ENCODE assay signal across 18 cellular contexts in the genomic region with DNA sequence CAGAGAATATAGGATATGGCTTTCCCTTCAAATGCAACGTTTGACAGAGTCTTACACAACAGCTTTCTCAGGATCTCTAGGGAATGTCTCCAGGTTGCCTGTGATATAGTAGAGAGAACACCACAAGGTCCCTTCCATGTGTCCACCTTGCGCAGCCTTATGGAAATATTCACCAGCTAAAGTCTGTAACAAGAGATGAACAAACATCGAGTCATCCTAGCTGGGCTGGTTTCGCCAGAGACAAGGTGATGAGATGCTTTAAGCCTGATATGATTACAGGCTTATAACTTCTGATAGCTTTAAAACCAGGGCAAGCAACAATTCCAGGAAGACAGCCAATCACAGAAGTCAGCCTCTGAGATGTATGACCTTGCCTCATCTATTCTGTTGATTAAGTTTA.
"Had no signal": no experiment of that assay in that cellular context is flagged by ENCODE, and none has a peak within 500 bp of the region (broad histone marks: within the 10 kb centered on the region; RNA-seq: fewer than 3 reads in every experiment).

No MANE protein-coding gene starts in this region.

- H3K9me3 ChIP-seq: transverse colon had no signal

- H3K4me1 Mint-ChIP-seq: central memory CD8-positive, alpha-beta T cell had no signal

- H3K4me3 ChIP-seq: right atrium auricular region, transverse colon had no signal

- H3K4me3 Mint-ChIP-seq: activated CD4-positive, alpha-beta T cell treated with anti-CD3 and anti-CD28 coated beads for 36 hours; activated CD8-positive, alpha-beta T cell treated with anti-CD3 and anti-CD28 coated beads, Interleukin-2, amount 10 ng/mL, durations not matched to agents 7 days and 5 days; activated naive CD8-positive, alpha-beta T cell treated with anti-CD3 and anti-CD28 coated beads, Interleukin-2, amount 50 U/mL, for 24 hours; central memory CD8-positive, alpha-beta T cell; dendritic cell treated with granulocyte-macrophage colony-stimulating factor and Interleukin-4, amounts not matched to agents 40 ng/mL and 50 ng/mL, for 4 days; effector memory CD8-positive, alpha-beta T cell; natural killer cell; stimulated activated effector memory CD8-positive, alpha-beta T cell treated with anti-CD3 and anti-CD28 coated beads, Interleukin-12 subunit alpha, Interleukin-12 subunit beta, amount 100 ng/mL, for 72 hours had no signal

- H3K36me3 ChIP-seq: right atrium auricular region had no signal

- H3K4me1 ChIP-seq: right atrium auricular region, transverse colon had no signal

- H3K9me3 Mint-ChIP-seq: activated naive CD8-positive, alpha-beta T cell treated with anti-CD3 and anti-CD28 coated beads, Interleukin-2, amount 50 U/mL, for 24 hours; central memory CD8-positive, alpha-beta T cell; dendritic cell treated with granulocyte-macrophage colony-stimulating factor and Interleukin-4, amounts not matched to agents 40 ng/mL and 50 ng/mL, for 4 days; effector memory CD8-positive, alpha-beta T cell; stimulated activated effector memory CD8-positive, alpha-beta T cell treated with anti-CD3 and anti-CD28 coated beads, Interleukin-12 subunit alpha, Interleukin-12 subunit beta, amount 100 ng/mL, for 72 hours had no signal

- FAIRE-seq: small intestine had no signal

- ATAC-seq: activated CD4-positive, alpha-beta T cell treated with anti-CD3 and anti-CD28 coated beads for 36 hours; activated CD8-positive, alpha-beta T cell treated with anti-CD3 and anti-CD28 coated beads, Interleukin-2, amount 10 ng/mL, durations not matched to agents 7 days and 5 days; activated naive CD8-positive, alpha-beta T cell treated with anti-CD3 and anti-CD28 coated beads, Interleukin-2, amount 50 U/mL, for 24 hours; effector memory CD8-positive, alpha-beta T cell; left colon; natural killer cell; stimulated activated effector memory CD8-positive, alpha-beta T cell treated with anti-CD3 and anti-CD28 coated beads, Interleukin-12 subunit alpha, Interleukin-12 subunit beta, amount 100 ng/mL, for 72 hours had no signal

- H3K27me3 Mint-ChIP-seq: activated CD4-positive, alpha-beta T cell treated with anti-CD3 and anti-CD28 coated beads for 36 hours; activated naive CD8-positive, alpha-beta T cell treated with anti-CD3 and anti-CD28 coated beads, Interleukin-2, amount 50 U/mL, for 24 hours; central memory CD8-positive, alpha-beta T cell; dendritic cell treated with granulocyte-macrophage colony-stimulating factor and Interleukin-4, amounts not matched to agents 40 ng/mL and 50 ng/mL, for 4 days; effector memory CD8-positive, alpha-beta T cell had no signal

- H3K27ac Mint-ChIP-seq: activated CD4-positive, alpha-beta T cell treated with anti-CD3 and anti-CD28 coated beads for 36 hours; activated CD8-positive, alpha-beta T cell treated with anti-CD3 and anti-CD28 coated beads, Interleukin-2, amount 10 ng/mL, durations not matched to agents 7 days and 5 days; activated naive CD8-positive, alpha-beta T cell treated with anti-CD3 and anti-CD28 coated beads, Interleukin-2, amount 50 U/mL, for 24 hours; dendritic cell treated with granulocyte-macrophage colony-stimulating factor and Interleukin-4, amounts not matched to agents 40 ng/mL and 50 ng/mL, for 4 days; natural killer cell; stimulated activated effector memory CD8-positive, alpha-beta T cell treated with anti-CD3 and anti-CD28 coated beads, Interleukin-12 subunit alpha, Interleukin-12 subunit beta, amount 100 ng/mL, for 72 hours had no signal

- H3K27me3 ChIP-seq: right atrium auricular region, transverse colon had no signal

- DNase-seq: activated CD4-positive, alpha-beta T cell treated with anti-CD3 and anti-CD28 coated beads for 36 hours; activated CD8-positive, alpha-beta memory T cell treated with anti-CD3 and anti-CD28 coated beads, Interleukin-2, amount 50 U/mL, for 48 hours; activated CD8-positive, alpha-beta T cell treated with anti-CD3 and anti-CD28 coated beads, Interleukin-2, amount 10 ng/mL, durations not matched to agents 7 days and 5 days; activated naive CD4-positive, alpha-beta T cell treated with Interleukin-2 at 50 U/mL for 16 hours; activated naive CD8-positive, alpha-beta T cell treated with anti-CD3 and anti-CD28 coated beads, Interleukin-2, amount 50 U/mL, for 24 hours; effector memory CD8-positive, alpha-beta T cell; erythroblast; hypothalamus; left colon; natural killer cell; small intestine; T1000; transverse colon; WERI-Rb-1 had no signal

- H3K27ac ChIP-seq: right atrium auricular region, transverse colon, WERI-Rb-1 had no signal
